26 cellular contexts compared by ENCODE assay signal in genomic region chr19:10395853-10396355, GRCh38.
"Had no signal": no experiment of that assay in that cellular context is flagged by ENCODE, and none has a peak within 500 bp of the region (broad histone marks: within the 10 kb centered on the region; RNA-seq: fewer than 3 reads in every experiment).

No MANE protein-coding gene starts in this region.

- H3K9me3 ChIP-seq: adrenal gland, SJSA1 had no signal

- H3K4me1 Mint-ChIP-seq: WTC11 had no signal

- H3K4me3 Mint-ChIP-seq: activated CD8-positive, alpha-beta T cell treated with anti-CD3 and anti-CD28 coated beads, Interleukin-2, amount 10 ng/mL, durations not matched to agents 7 days and 5 days; T-helper 1 cell treated with Interleukin-12 subunit alpha and Interleukin-12 subunit beta and Interleukin-4 antibody, amounts not matched to agents 30 μg/mL and 1 μg/mL, for 36 hours; WTC11 had no signal

- ATAC-seq: activated CD8-positive, alpha-beta T cell treated with anti-CD3 and anti-CD28 coated beads, Interleukin-2, amount 10 ng/mL, durations not matched to agents 7 days and 5 days; activated naive CD4-positive, alpha-beta T cell treated with anti-CD3 and anti-CD28 coated beads, Interleukin-2, amount 50 U/mL, for 72 hours; PC-3; SK-N-SH treated with all-trans-retinoic acid at 6 μM for 48 hours; WTC11 had no signal

- H3K4me3 ChIP-seq: adrenal gland, SJSA1 had no signal

- H3K27ac ChIP-seq: adrenal gland, SJSA1 had no signal

- H3K9me3 Mint-ChIP-seq: activated naive CD4-positive, alpha-beta T cell treated with anti-CD3 and anti-CD28 coated beads, Interleukin-2, amount 50 U/mL, for 72 hours; T-helper 1 cell treated with Interleukin-12 subunit alpha and Interleukin-12 subunit beta and Interleukin-4 antibody, amounts not matched to agents 30 μg/mL and 1 μg/mL, for 36 hours; WTC11 had no signal

- DNase-seq: activated CD4-positive, alpha-beta T cell treated with anti-CD3 and anti-CD28 coated beads for 48 hours; activated CD4-positive, alpha-beta T cell treated with anti-CD3 and anti-CD28 coated beads, Interleukin-2, amount 50 U/mL, for 4 hours; activated CD4-positive, CD25-positive, alpha-beta regulatory T cell treated with anti-CD3 and anti-CD28 coated beads, Interleukin-2, amount 50 U/mL, for 72 hours; activated CD8-positive, alpha-beta memory T cell treated with anti-CD3 and anti-CD28 coated beads, Interleukin-2, amount 50 U/mL, for 48 hours; activated CD8-positive, alpha-beta T cell treated with anti-CD3 and anti-CD28 coated beads, Interleukin-2, amount 10 ng/mL, durations not matched to agents 7 days and 5 days; activated effector memory CD4-positive, alpha-beta T cell treated with anti-CD3 and anti-CD28 coated beads, Interleukin-2, amount 50 U/mL, for 16 hours; activated naive CD4-positive, alpha-beta T cell treated with Interleukin-2 at 50 U/mL for 16 hours; activated T-cell treated with anti-CD3 and anti-CD28 coated beads, Interleukin-2, amount 50 U/mL, for 1 hour; anterior cingulate cortex; caudate nucleus; Karpas-422; MM.1S; NCI-H146; NCI-H1930; NCI-H446; NCI-H524; PC-3; SHP77; SW 1271; T-helper 9 cell had no signal

- H3K27ac Mint-ChIP-seq: activated CD8-positive, alpha-beta T cell treated with anti-CD3 and anti-CD28 coated beads, Interleukin-2, amount 10 ng/mL, durations not matched to agents 7 days and 5 days; T-helper 1 cell treated with Interleukin-12 subunit alpha and Interleukin-12 subunit beta and Interleukin-4 antibody, amounts not matched to agents 30 μg/mL and 1 μg/mL, for 36 hours; WTC11 had no signal

- H3K27me3 ChIP-seq: adrenal gland, SJSA1 had no signal
